ENCODE assay signal across 8 cellular contexts in the genomic region with DNA sequence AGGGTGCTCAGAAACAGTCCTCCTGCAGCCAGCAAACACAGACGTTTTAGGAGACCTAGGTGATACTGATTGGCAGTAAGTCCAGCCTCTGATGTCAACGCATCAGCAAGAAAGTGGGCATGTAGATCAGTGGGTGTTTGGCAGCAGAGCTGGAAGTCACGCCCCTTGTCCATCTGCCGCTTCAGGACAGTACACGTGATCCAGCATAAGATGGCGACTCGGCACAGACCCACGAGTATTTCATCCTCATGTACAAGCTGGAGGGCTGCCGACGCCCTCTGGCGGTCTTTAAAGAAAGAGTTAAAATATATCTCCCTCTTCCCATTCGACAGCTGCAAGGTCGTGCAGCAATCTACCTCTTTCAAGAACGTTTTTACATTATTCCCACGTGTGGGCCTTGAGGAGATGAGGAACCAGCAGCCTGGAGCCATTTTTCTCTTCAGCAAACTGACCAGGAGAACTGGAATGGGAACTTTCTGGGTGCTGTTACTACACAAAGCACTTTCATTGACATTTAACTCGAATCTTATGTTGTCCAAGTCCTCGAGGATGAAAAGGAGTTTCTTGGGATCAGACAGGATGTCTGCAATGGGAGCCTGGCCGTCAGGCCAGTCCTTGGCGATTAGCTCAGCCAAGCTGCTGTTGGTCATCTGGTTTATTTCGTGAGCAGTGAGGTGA. TPM values are rescaled to one million over a fixed set of nuclear protein-coding genes. Genes with fewer than 3 reads are reported as not detected.
DNase-seq lines count a peak whose midpoint lies in the region; ATAC-seq, FAIRE-seq and TF ChIP-seq lines count a peak whose summit lies in the region.

No MANE protein-coding gene starts in this region.

- DNase-seq in AG20443 (ENCODE audit: low spot score) (peak; percentile 57), GM12892 (ENCODE audit: insufficient read length) (peak; percentile 24), NCI-H1436 treated with DMSO at 0.1 percent for 48 hours (lab: John Stamatoyannopoulos, UW) (peak; percentile 61), SK-N-MC (ENCODE audit: low read depth, low spot score) (peak; percentile 52), endothelial cell of umbilical vein (ENCODE audit: low read depth, low spot score) (peak; percentile 43), neural crest cell (ENCODE audit: low read depth, low spot score) (no peak)

- peaks cover 38% of the 10 kb centered on the region for H3K9me3 Mint-ChIP-seq in neural crest cell

- H3K79me2 ChIP-seq in endothelial cell of umbilical vein (ENCODE audit: control insufficient read depth, insufficient read depth, low read length) = no peaks in the 10 kb centered on the region

- peak overlapping the region; percentile 33; the same call in 1 of the 2 replicates for H3K4me3 ChIP-seq in SK-N-MC
- H3K4me3 ChIP-seq in endothelial cell of umbilical vein (replicated peaks in 1 of 3; ENCODE audit: insufficient read depth in 1 of 3, low read depth in 1 of 3, low read length in 3 of 3) = no peak overlapping the region

- no peak overlapping the region for H3K9ac ChIP-seq in SK-N-MC (ENCODE audit: insufficient read length)
- no peak overlapping the region for H3K9ac ChIP-seq in endothelial cell of umbilical vein (replicated peaks; ENCODE audit: extremely low read depth, insufficient read depth, low read length)

- H3K4me3 Mint-ChIP-seq in neural crest cell = no peak overlapping the region

- no peaks in the 10 kb centered on the region for H3K9me3 ChIP-seq in SK-N-MC (ENCODE audit: low read depth, low read length)
- peaks cover 2% of the 10 kb centered on the region for H3K9me3 ChIP-seq in endothelial cell of umbilical vein (replicated peaks; ENCODE audit: control insufficient read depth, insufficient read depth, low read length)

- BruUV-seq in endothelial cell of umbilical vein (replicated peaks; lab: Mats Ljungman, UMichigan) = no TSS peak

- H3K4me1 Mint-ChIP-seq in neural crest cell = no peaks in the 10 kb centered on the region

- no peaks in the 10 kb centered on the region for H3K4me1 ChIP-seq in endothelial cell of umbilical vein (ENCODE audit: control insufficient read depth, extremely low read depth, insufficient read depth, low read length)

- CTCF ChIA-PET in endothelial cell of umbilical vein (lab: Charles Lee) = interaction anchor here (0.7 to 6.8 kb wide), 7 partner anchors 106 to 668 kb away, joined by 3 to 86 read pairs (median 4); partner anchors contain the start of gene ZNF784

- H3K27ac ChIP-seq in SK-N-MC (no peak overlapping the region), endothelial cell of umbilical vein (ENCODE audit: insufficient read depth, low read depth, low read length) (no peak overlapping the region)

- intact Hi-C loops in endothelial cell of umbilical vein (cut with micrococcal nuclease) = no loop called here

- H3K9me1 ChIP-seq in endothelial cell of umbilical vein (replicated peaks; ENCODE audit: control insufficient read depth, extremely low read depth, insufficient read depth, low read length) = no peaks in the 10 kb centered on the region

- H2AFZ ChIP-seq in endothelial cell of umbilical vein (ENCODE audit: low read depth, low read length) = peak overlapping the region; percentile 19

- no peak overlapping the region for H3K27ac Mint-ChIP-seq in neural crest cell (ENCODE audit: unreplicated experiment)

- POLR2A ChIA-PET in endothelial cell of umbilical vein (lab: Charles Lee) = no interaction called here

- TF ChIP-seq CTCF in endothelial cell of umbilical vein (IDR thresholded peaks at IDR 0.05; ENCODE audit: extremely low read depth in 1 of 2, insufficient read depth in 1 of 2, low read depth in 1 of 2, low read length in 2 of 2) (peak; percentile 36 to 42), neural crest cell (conservative IDR thresholded peaks at IDR 0.05) (peak; percentile 38)

- FAIRE-seq in GM12892 (lab: Jason Lieb, UNC) (no peak), endothelial cell of umbilical vein (lab: Jason Lieb, UNC) (peak; percentile 47)

- dilution Hi-C loops in endothelial cell of umbilical vein (cut with MboI; ENCODE audit: extremely low pct_ligation_motif_present, low sequenced_read_pairs) = no loop called here

- TF ChIP-seq POLR2A in GM12892 (IDR thresholded peaks at IDR 0.05; ENCODE audit: low read depth, low read length) (no peak), endothelial cell of umbilical vein (IDR thresholded peaks at IDR 0.05; ENCODE audit: low read depth, low read length) (no peak)

- no peaks in the 10 kb centered on the region for H3K36me3 ChIP-seq in SK-N-MC (ENCODE audit: insufficient read depth, low read length)
- no peaks in the 10 kb centered on the region for H3K36me3 ChIP-seq in endothelial cell of umbilical vein (ENCODE audit: control insufficient read depth in 2 of 2, extremely low read depth in 1 of 2, insufficient read depth in 2 of 2, low read length in 2 of 2)

- no peak for ATAC-seq in GM18873 (IDR thresholded peaks at IDR 0.05; ENCODE audit: low FRiP score, unreplicated experiment)
- no peak for ATAC-seq in GM18867 (IDR thresholded peaks at IDR 0.05; ENCODE audit: unreplicated experiment)

- H3K4me2 ChIP-seq in endothelial cell of umbilical vein (ENCODE audit: insufficient read depth, low read length) = no peak overlapping the region

- peaks cover 11% of the 10 kb centered on the region for H3K36me3 Mint-ChIP-seq in neural crest cell (ENCODE audit: low read depth)

- no peaks in the 10 kb centered on the region for H3K27me3 ChIP-seq in endothelial cell of umbilical vein (ENCODE audit: control insufficient read depth in 2 of 2, insufficient read depth in 2 of 2, low read length in 2 of 2)

- no peaks in the 10 kb centered on the region for H4K20me1 ChIP-seq in endothelial cell of umbilical vein (replicated peaks; ENCODE audit: control insufficient read depth, extremely low read depth, insufficient read depth, low read length)

- no peaks in the 10 kb centered on the region for H3K27me3 Mint-ChIP-seq in neural crest cell (ENCODE audit: low read depth)

TF ChIP-seq in endothelial cell of umbilical vein, 7 proteins besides CTCF, POLR2A, EP300 and RAD21:
- TF ChIP-seq, protein P1, sequence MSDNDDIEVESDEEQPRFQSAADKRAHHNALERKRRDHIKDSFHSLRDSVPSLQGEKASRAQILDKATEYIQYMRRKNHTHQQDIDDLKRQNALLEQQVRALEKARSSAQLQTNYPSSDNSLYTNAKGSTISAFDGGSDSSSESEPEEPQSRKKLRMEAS (IDR thresholded peaks at IDR 0.05; ENCODE audit: insufficient read depth, insufficient read length) = peak; percentile 43
- TF ChIP-seq MYC (IDR thresholded peaks at IDR 0.05; ENCODE audit: low read depth, low read length) = no peak
TF ChIP-seq in endothelial cell of umbilical vein: peak in this region for 1.

RNA-seq across cellular contexts. Expression of gene NLRP11, which starts 22.3 kb away (rescaled TPM):
- polyA plus RNA-seq in GM12892 (2012; ENCODE audit: missing spikeins) = 0.61 TPM
- not detected in 2 replicates for total RNA-seq in endothelial cell of umbilical vein
- not detected in 2 replicates for polyA plus RNA-seq in endothelial cell of umbilical vein
- 0.01 TPM in 1 of 2 replicates, not detected in the other for polyA plus RNA-seq in endothelial cell of umbilical vein (2011; cell fraction: cytosol; rRNA removed)
- not detected in 2 replicates for polyA plus RNA-seq in endothelial cell of umbilical vein (2011; cell fraction: nucleus; rRNA removed)
- not detected in 2 replicates for polyA plus RNA-seq in endothelial cell of umbilical vein (2012)
- polyA minus RNA-seq in endothelial cell of umbilical vein = not detected in 2 replicates
- polyA minus RNA-seq in endothelial cell of umbilical vein (2011; cell fraction: cytosol; rRNA and poly(A)+ RNA removed) = 0.61 TPM
- not detected in 2 replicates for polyA minus RNA-seq in endothelial cell of umbilical vein (2011; cell fraction: nucleus; rRNA and poly(A)+ RNA removed)
- total RNA-seq in neural crest cell = not detected in 2 replicates

RNA-seq across cellular contexts. Expression of gene NLRP4, which starts 26.8 kb away (rescaled TPM):
- 2.1 TPM for polyA plus RNA-seq in GM12892 (2012; ENCODE audit: missing spikeins)
- not detected in 2 replicates for total RNA-seq in endothelial cell of umbilical vein
- not detected in 2 replicates for polyA plus RNA-seq in endothelial cell of umbilical vein
- not detected in 2 replicates for polyA plus RNA-seq in endothelial cell of umbilical vein (2011; cell fraction: cytosol; rRNA removed)
- polyA plus RNA-seq in endothelial cell of umbilical vein (2011; cell fraction: nucleus; rRNA removed) = not detected in 2 replicates
- polyA plus RNA-seq in endothelial cell of umbilical vein (2012) = not detected in 2 replicates
- not detected in 2 replicates for polyA minus RNA-seq in endothelial cell of umbilical vein
- not detected for polyA minus RNA-seq in endothelial cell of umbilical vein (2011; cell fraction: cytosol; rRNA and poly(A)+ RNA removed)
- not detected in 2 replicates for polyA minus RNA-seq in endothelial cell of umbilical vein (2011; cell fraction: nucleus; rRNA and poly(A)+ RNA removed)
- total RNA-seq in neural crest cell = not detected in 2 replicates

RNA-seq across cellular contexts. Expression of gene RFPL4AL1, which starts 40.6 kb away (rescaled TPM):
- polyA plus RNA-seq in GM12892 (2012; ENCODE audit: missing spikeins) = not detected
- total RNA-seq in endothelial cell of umbilical vein = not detected in 2 replicates
- polyA plus RNA-seq in endothelial cell of umbilical vein = not detected in 2 replicates
- polyA plus RNA-seq in endothelial cell of umbilical vein (2011; cell fraction: cytosol; rRNA removed) = not detected in 2 replicates
- polyA plus RNA-seq in endothelial cell of umbilical vein (2011; cell fraction: nucleus; rRNA removed) = not detected in 2 replicates
- not detected in 2 replicates for polyA plus RNA-seq in endothelial cell of umbilical vein (2012)
- polyA minus RNA-seq in endothelial cell of umbilical vein = not detected in 2 replicates
- polyA minus RNA-seq in endothelial cell of umbilical vein (2011; cell fraction: cytosol; rRNA and poly(A)+ RNA removed) = not detected
- polyA minus RNA-seq in endothelial cell of umbilical vein (2011; cell fraction: nucleus; rRNA and poly(A)+ RNA removed) = not detected in 2 replicates
- total RNA-seq in neural crest cell = not detected in 2 replicates

RNA-seq across cellular contexts. Expression of gene RFPL4A, which starts 50.6 kb away (rescaled TPM):
- not detected for polyA plus RNA-seq in GM12892 (2012; ENCODE audit: missing spikeins)
- not detected in 2 replicates for total RNA-seq in endothelial cell of umbilical vein
- polyA plus RNA-seq in endothelial cell of umbilical vein = not detected in 2 replicates
- not detected in 2 replicates for polyA plus RNA-seq in endothelial cell of umbilical vein (2011; cell fraction: cytosol; rRNA removed)
- not detected in 2 replicates for polyA plus RNA-seq in endothelial cell of umbilical vein (2011; cell fraction: nucleus; rRNA removed)
- polyA plus RNA-seq in endothelial cell of umbilical vein (2012) = 0.20 and 0.25 TPM in 2 replicates
- polyA minus RNA-seq in endothelial cell of umbilical vein = not detected in 2 replicates
- not detected for polyA minus RNA-seq in endothelial cell of umbilical vein (2011; cell fraction: cytosol; rRNA and poly(A)+ RNA removed)
- polyA minus RNA-seq in endothelial cell of umbilical vein (2011; cell fraction: nucleus; rRNA and poly(A)+ RNA removed) = not detected in 2 replicates
- not detected in 2 replicates for total RNA-seq in neural crest cell
